9 cellular contexts compared by ENCODE assay signal in genomic region chr16:58500329-58501241, GRCh38. TPM values are rescaled to one million over a fixed set of nuclear protein-coding genes. Genes with fewer than 3 reads are reported as not detected.
DNase-seq lines count a peak whose midpoint lies in the region; ATAC-seq and TF ChIP-seq lines count a peak whose summit lies in the region.
"Had no signal": no experiment of that assay in that cellular context is flagged by ENCODE, and none has a peak within 500 bp of the region (broad histone marks: within the 10 kb centered on the region; RNA-seq: fewer than 3 reads in every experiment).

No MANE protein-coding gene starts in this region.

- BruUV-seq in Calu3 (replicated peaks; lab: Mats Ljungman, UMichigan) = no TSS peak

- H3K4me1 Mint-ChIP-seq in Calu3 (ENCODE audit: low read depth, unreplicated experiment) = peaks cover 22% of the 10 kb centered on the region
- H3K4me1 Mint-ChIP-seq in naive B cell = peaks cover 17 to 29% (median 25%) of the 10 kb centered on the region in 3 donors

- H3K27me3 ChIP-seq in effector memory CD4-positive, alpha-beta T cell (replicated peaks; ENCODE audit: control insufficient read depth, insufficient read depth, low read length, poor library complexity, severe bottlenecking) = peaks cover 5% of the 10 kb centered on the region

- DNase-seq in Calu3 = no peak
- peak; percentile 0 for DNase-seq in NCI-H748 treated with DMSO at 0.1 percent for 48 hours (lab: John Stamatoyannopoulos, UW)
- no peak for DNase-seq in effector memory CD4-positive, alpha-beta T cell
- peak; percentile 44 for DNase-seq in naive B cell
- no peak for DNase-seq in middle frontal gyrus (ENCODE audit: extremely low spot score, low spot score)

- ATAC-seq in naive B cell (ENCODE audit: low read depth in 2 of 2) (peak; percentile 52 to 54), GM19023 (IDR thresholded peaks at IDR 0.05; ENCODE audit: unreplicated experiment) (no peak), GM19324 (IDR thresholded peaks at IDR 0.05; ENCODE audit: low FRiP score, unreplicated experiment) (no peak), GM19328 (IDR thresholded peaks at IDR 0.05; ENCODE audit: unreplicated experiment) (no peak)

- no peaks in the 10 kb centered on the region for H3K36me3 ChIP-seq in effector memory CD4-positive, alpha-beta T cell (ENCODE audit: control insufficient read depth, insufficient read depth, low read length)
- H3K36me3 ChIP-seq: neutrophil had no signal

- H3K4me3 Mint-ChIP-seq in Calu3 (ENCODE audit: low read depth, unreplicated experiment) (peak overlapping the region; percentile 67), naive B cell (peak overlapping the region; percentile 77 to 93 (median 81))

- CTCF ChIA-PET in Calu3 (lab: Charles Lee) = interaction anchor here (0.9 to 1.2 kb wide), 2 partner anchors 13 to 258 kb away, joined by 3 to 4 read pairs; no protein-coding TSS in a partner anchor

- peak overlapping the region; percentile 64 for H3K4me3 ChIP-seq in effector memory CD4-positive, alpha-beta T cell (ENCODE audit: insufficient read depth, low read depth, low read length, poor library complexity, severe bottlenecking)

- peaks cover 27% of the 10 kb centered on the region for H3K36me3 Mint-ChIP-seq in Calu3 (ENCODE audit: insufficient read depth, unreplicated experiment)
- H3K36me3 Mint-ChIP-seq in naive B cell = no peaks in the 10 kb centered on the region

- H3K27me3 Mint-ChIP-seq in Calu3 (ENCODE audit: unreplicated experiment) (peaks cover 13% of the 10 kb centered on the region), naive B cell (peaks cover 6 to 52% (median 12%) of the 10 kb centered on the region in 3 donors)

- intact Hi-C loops in Calu3 (cut with micrococcal nuclease; ENCODE audit: unreplicated experiment) = no loop called here

- peaks cover 19% of the 10 kb centered on the region for H3K4me1 ChIP-seq in effector memory CD4-positive, alpha-beta T cell (ENCODE audit: control insufficient read depth, insufficient read depth, low read length, poor library complexity, severe bottlenecking)

- H3K27ac Mint-ChIP-seq in Calu3 (ENCODE audit: unreplicated experiment) (no peak overlapping the region), naive B cell (peak overlapping the region in 2 of 6 donors; percentile 56 to 58)

- H3K27ac ChIP-seq in effector memory CD4-positive, alpha-beta T cell (ENCODE audit: insufficient read depth, low read length, poor library complexity, severe bottlenecking) = peak overlapping the region; percentile 4
- H3K27ac ChIP-seq: neutrophil had no signal

- no peaks in the 10 kb centered on the region for H3K9me3 ChIP-seq in effector memory CD4-positive, alpha-beta T cell (ENCODE audit: control insufficient read depth, low read length)
- H3K9me3 ChIP-seq: neutrophil had no signal

- no peak for TF ChIP-seq CTCF in Calu3 (IDR thresholded peaks at IDR 0.05; ENCODE audit: unreplicated experiment)

- H3K9me3 Mint-ChIP-seq in Calu3 (ENCODE audit: low read depth, unreplicated experiment) (no peaks in the 10 kb centered on the region), naive B cell (peaks cover 0 to 2% (median 0%) of the 10 kb centered on the region in 7 donors)

RNA-seq across cellular contexts. Expression of gene NDRG4, which starts 0.6 kb away (rescaled TPM):
- total RNA-seq in Calu3 (2022) = 4.9 and 6.1 TPM in 2 replicates
- under 1 TPM in 3 of 6 donors, not detected in 3; 0.17 to 0.79 (median 0.27) TPM for polyA plus RNA-seq in naive B cell (ENCODE audit: low read depth in 6 of 6)

RNA-seq across cellular contexts. Expression of gene SETD6, which starts 14.7 kb away (rescaled TPM):
- total RNA-seq in Calu3 (2022) = 42.8 and 46.8 TPM in 2 replicates
- 1 to 10 TPM; 1.3 to 9.6 (median 7.6) TPM for polyA plus RNA-seq in naive B cell (ENCODE audit: low read depth in 6 of 6)

Comparison
In these comparisons a context has a peak if more than half of its experiments do, and no peak if none do; other contexts are left out.
1. DNase-seq: peak in NCI-H748 treated with DMSO at 0.1 percent for 48 hours (single experiment) and naive B cell (single experiment); none in Calu3 (single experiment), effector memory CD4-positive, alpha-beta T cell (0 of 3) and middle frontal gyrus (single experiment).
2. ATAC-seq: peak in naive B cell (2 of 2); none in GM19023 (single experiment), GM19324 (single experiment) and GM19328 (single experiment).